ENCODE assay signal across 1 cellular context in genomic region chr3:66463734-66464511, GRCh38.
TF ChIP-seq lines count a peak whose summit lies in the region.

No MANE protein-coding gene starts in this region.

TF ChIP-seq in IMR-90, 13 proteins besides CTCF, POLR2A, EP300 and RAD21:
- no peak for TF ChIP-seq MAZ (IDR thresholded peaks at IDR 0.05; ENCODE audit: borderline replicate concordance, low read depth, low read length)
- no peak for TF ChIP-seq RFX5 (IDR thresholded peaks at IDR 0.05; ENCODE audit: low read depth, low read length)
- no peak for TF ChIP-seq CHD1 (IDR thresholded peaks at IDR 0.05; ENCODE audit: low read depth, low read length)
- TF ChIP-seq NFE2L2 (IDR thresholded peaks at IDR 0.05; ENCODE audit: low read depth, low read length), result no peak
- TF ChIP-seq SMC3 (IDR thresholded peaks at IDR 0.05; ENCODE audit: low read depth, low read length), result no peak
- TF ChIP-seq BHLHE40 (IDR thresholded peaks at IDR 0.05; ENCODE audit: low read depth, low read length), result no peak
- TF ChIP-seq USF2 (IDR thresholded peaks at IDR 0.05; ENCODE audit: low read depth, low read length), result no peak
- no peak for TF ChIP-seq ELK1 (IDR thresholded peaks at IDR 0.05; ENCODE audit: borderline replicate concordance, low read depth, low read length)
- TF ChIP-seq RCOR1 (IDR thresholded peaks at IDR 0.05; ENCODE audit: insufficient replicate concordance, low read length), result no peak
- no peak for TF ChIP-seq FOS (IDR thresholded peaks at IDR 0.05; ENCODE audit: low read depth, low read length)
- no peak for TF ChIP-seq MXI1 (IDR thresholded peaks at IDR 0.05; ENCODE audit: borderline replicate concordance, low read depth, low read length)
- no peak for TF ChIP-seq MAFK (IDR thresholded peaks at IDR 0.05; ENCODE audit: low read depth, low read length)
- TF ChIP-seq CEBPB (IDR thresholded peaks at IDR 0.05; ENCODE audit: low read depth, low read length), result no peak
